13 cellular contexts compared by ENCODE assay signal in genomic region chr13:42894765-42895181, GRCh38.
DNase-seq lines count a peak whose midpoint lies in the region; ATAC-seq and TF ChIP-seq lines count a peak whose summit lies in the region.
"Had no signal": no experiment of that assay in that cellular context is flagged by ENCODE, and none has a peak within 500 bp of the region (broad histone marks: within the 10 kb centered on the region; RNA-seq: fewer than 3 reads in every experiment).

No MANE protein-coding gene starts in this region.

- peaks cover 0 to 4% (median under 1%) of the 10 kb centered on the region in 4 donors for H3K4me1 Mint-ChIP-seq in CD4-positive, alpha-beta memory T cell
- H3K4me1 Mint-ChIP-seq: activated T-helper 17 cell treated with anti-CD3 and anti-CD28 coated beads, Interleukin-2, amount 50 U/mL, for 72 hours; immature natural killer cell had no signal

- no peaks in the 10 kb centered on the region for H3K36me3 ChIP-seq in BE2C
- H3K36me3 ChIP-seq in CD4-positive, alpha-beta memory T cell (ENCODE audit: insufficient read depth, low read length), result peaks cover 42% of the 10 kb centered on the region

- H3K9me3 ChIP-seq in BE2C, result no peaks in the 10 kb centered on the region
- H3K9me3 ChIP-seq in CD4-positive, alpha-beta memory T cell (ENCODE audit: control insufficient read depth in 1 of 2, low read length in 2 of 2), result no peaks in the 10 kb centered on the region

- POLR2A ChIA-PET in CD4-positive, alpha-beta memory T cell (lab: Charles Lee; ENCODE audit: partially characterized antibody), result no interaction called here

- H3K4me3 Mint-ChIP-seq in CD4-positive, alpha-beta memory T cell, result no peak overlapping the region
- H3K4me3 Mint-ChIP-seq: activated T-helper 17 cell treated with anti-CD3 and anti-CD28 coated beads, Interleukin-2, amount 50 U/mL, for 72 hours; CD14-positive monocyte; immature natural killer cell had no signal

- no peak overlapping the region for H3K27ac Mint-ChIP-seq in CD4-positive, alpha-beta memory T cell
- H3K27ac Mint-ChIP-seq: activated T-helper 17 cell treated with anti-CD3 and anti-CD28 coated beads, Interleukin-2, amount 50 U/mL, for 72 hours; CD14-positive monocyte; immature natural killer cell had no signal

- 0 out of 2 replicates have a peak overlapping the region, but pooled peaks have one; percentile 5 for H3K4me3 ChIP-seq in BE2C (ENCODE audit: low read depth, low read length)
- no peak overlapping the region for H3K4me3 ChIP-seq in foreskin fibroblast (ENCODE audit: low read depth in 1 of 2, low read length in 2 of 2)
- no peak overlapping the region for H3K4me3 ChIP-seq in CD4-positive, alpha-beta memory T cell (ENCODE audit: low read length in 2 of 2)

- peaks cover 12% of the 10 kb centered on the region; the same call in 1 of the 2 replicates for H3K4me1 ChIP-seq in BE2C
- no peaks in the 10 kb centered on the region for H3K4me1 ChIP-seq in CD4-positive, alpha-beta memory T cell (ENCODE audit: insufficient read depth, low read length)

- H3K36me3 Mint-ChIP-seq in CD4-positive, alpha-beta memory T cell, result peaks cover 37 to 38% of the 10 kb centered on the region in 2 donors

- no peaks in the 10 kb centered on the region for H3K9me3 Mint-ChIP-seq in CD4-positive, alpha-beta memory T cell
- H3K9me3 Mint-ChIP-seq: activated T-helper 17 cell treated with anti-CD3 and anti-CD28 coated beads, Interleukin-2, amount 50 U/mL, for 72 hours; immature natural killer cell had no signal

- no peaks in the 10 kb centered on the region for H3K27me3 ChIP-seq in BE2C
- H3K27me3 ChIP-seq in CD4-positive, alpha-beta memory T cell (ENCODE audit: insufficient read depth, low read length), result no peaks in the 10 kb centered on the region

- no peak overlapping the region for H3K27ac ChIP-seq in CD4-positive, alpha-beta memory T cell (ENCODE audit: low read depth, low read length)

- in situ Hi-C loops in SK-MEL-5 (cut with HindIII; ENCODE audit: low pct_unique_long_range_greater_than_20kb, low sequenced_read_pairs), result loop anchor here (25.0 kb wide), 1 partner anchor 918 kb away; no protein-coding TSS in a partner anchor

- no peak for ATAC-seq in GM21529 (IDR thresholded peaks at IDR 0.05; ENCODE audit: unreplicated experiment)
- ATAC-seq: activated T-helper 17 cell treated with anti-CD3 and anti-CD28 coated beads, Interleukin-2, amount 50 U/mL, for 72 hours had no signal

- DNase-seq in BE2C, result no peak
- DNase-seq in NCI-H1105 (lab: John Stamatoyannopoulos, UW), result peak; percentile 64
- peak; percentile 32 for DNase-seq in SK-MEL-5 (ENCODE audit: low read depth, low spot score)
- DNase-seq in foreskin fibroblast, result peak; percentile 35 to 74
- DNase-seq in NAMALWA (ENCODE audit: low spot score), result no peak
- no peak for DNase-seq in HuH-7 (ENCODE audit: low spot score)
- DNase-seq in CD4-positive, alpha-beta memory T cell, result no peak
- DNase-seq: effector CD8-positive, alpha-beta T cell; immature natural killer cell; KBM-7 had no signal

- TF ChIP-seq CTCF in BE2C (IDR thresholded peaks at IDR 0.05; ENCODE audit: low read depth, low read length) (no peak), foreskin fibroblast (IDR thresholded peaks at IDR 0.05; ENCODE audit: low read depth, low read length) (no peak)

- no peaks in the 10 kb centered on the region for H3K27me3 Mint-ChIP-seq in CD4-positive, alpha-beta memory T cell
- H3K27me3 Mint-ChIP-seq: activated T-helper 17 cell treated with anti-CD3 and anti-CD28 coated beads, Interleukin-2, amount 50 U/mL, for 72 hours had no signal

- intact Hi-C loops in CD4-positive, alpha-beta memory T cell (cut with micrococcal nuclease), result no loop called here

- CTCF ChIA-PET in CD4-positive, alpha-beta memory T cell (lab: Charles Lee; ENCODE audit: partially characterized antibody), result no interaction called here

Comparison
In these comparisons a context has a peak if more than half of its experiments do, and no peak if none do; other contexts are left out.
1. DNase-seq: peak in NCI-H1105 (single experiment), SK-MEL-5 (single experiment) and foreskin fibroblast (2 of 2); none in BE2C (single experiment), NAMALWA (single experiment), HuH-7 (single experiment) and CD4-positive, alpha-beta memory T cell (0 of 5).